15 cellular contexts compared by ENCODE assay signal in the genomic region with DNA sequence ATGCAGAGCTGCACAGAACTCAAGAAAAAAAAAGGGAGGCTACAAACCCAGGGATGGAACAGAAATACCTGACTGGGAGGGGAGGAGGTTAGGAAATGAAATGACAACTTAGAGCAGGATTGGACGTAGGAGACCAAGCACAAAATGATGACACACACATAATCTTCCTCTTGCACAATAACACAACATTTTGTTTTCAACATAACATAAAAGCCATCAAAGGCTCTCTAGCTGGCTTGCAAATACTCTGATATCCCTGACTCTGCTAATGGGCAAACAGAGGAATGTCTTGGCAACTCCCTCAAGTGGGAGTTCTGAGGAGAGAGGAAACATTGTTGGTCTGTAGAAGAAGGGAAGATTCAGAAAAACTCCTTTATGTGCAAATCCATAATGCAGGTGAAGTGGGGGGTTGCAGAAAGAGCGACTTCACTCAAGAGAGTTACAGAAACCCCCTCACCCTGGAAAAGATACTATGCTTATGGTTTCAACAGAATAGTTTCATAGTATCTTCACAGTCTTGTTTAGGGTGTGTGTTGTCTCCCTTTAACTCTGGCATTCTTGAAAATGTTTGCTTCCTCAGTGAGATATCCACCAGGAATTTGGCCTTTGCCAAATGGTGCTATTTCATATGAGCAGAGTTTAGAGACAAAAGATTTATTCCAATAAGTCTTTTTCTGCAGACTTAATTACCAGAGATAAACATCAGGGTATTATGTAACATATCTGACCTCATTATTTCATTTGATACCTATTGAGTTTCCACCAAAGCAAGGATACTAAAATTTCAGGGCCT. TPM values are rescaled to one million over a fixed set of nuclear protein-coding genes. Genes with fewer than 3 reads are reported as not detected.
DNase-seq lines count a peak whose midpoint lies in the region; ATAC-seq, FAIRE-seq and TF ChIP-seq lines count a peak whose summit lies in the region.
"Had no signal": no experiment of that assay in that cellular context is flagged by ENCODE, and none has a peak within 500 bp of the region (broad histone marks: within the 10 kb centered on the region; RNA-seq: fewer than 3 reads in every experiment).

No MANE protein-coding gene starts in this region.

- H3K4me3 Mint-ChIP-seq in nephron = no peak overlapping the region
- H3K4me3 Mint-ChIP-seq in stimulated activated memory B cell treated with anti-CD40 and anti-IgM and Interleukin-4, amounts not matched to agents 10 μg/mL and 1 μg/mL and 100 μg/mL, for 72 hours = no peak overlapping the region
- H3K4me3 Mint-ChIP-seq: activated naive CD8-positive, alpha-beta T cell treated with anti-CD3 and anti-CD28 coated beads, Interleukin-2, amount 50 U/mL, for 24 hours; CD14-positive monocyte; IgD-negative memory B cell had no signal

- no peaks in the 10 kb centered on the region for H3K27me3 ChIP-seq in endothelial cell of umbilical vein (ENCODE audit: control insufficient read depth in 2 of 2, insufficient read depth in 2 of 2, low read length in 2 of 2)

- peak overlapping the region; percentile 72 to 76 (median 75) for H3K27ac Mint-ChIP-seq in nephron
- H3K27ac Mint-ChIP-seq in stimulated activated memory B cell treated with anti-CD40 and anti-IgM and Interleukin-4, amounts not matched to agents 10 μg/mL and 1 μg/mL and 100 μg/mL, for 72 hours = no peak overlapping the region
- H3K27ac Mint-ChIP-seq: activated naive CD8-positive, alpha-beta T cell treated with anti-CD3 and anti-CD28 coated beads, Interleukin-2, amount 50 U/mL, for 24 hours; IgD-negative memory B cell had no signal

- CTCF ChIA-PET in endothelial cell of umbilical vein (lab: Charles Lee) = interaction anchor here (1.1 kb wide), 2 partner anchors 43 to 47 kb away, joined by 3 read pairs; no protein-coding TSS in a partner anchor

- H3K4me2 ChIP-seq in endothelial cell of umbilical vein (ENCODE audit: insufficient read depth, low read length) = no peak overlapping the region

- peaks cover 38% of the 10 kb centered on the region for H3K4me1 ChIP-seq in endothelial cell of umbilical vein (ENCODE audit: control insufficient read depth, extremely low read depth, insufficient read depth, low read length)

- FAIRE-seq in endothelial cell of umbilical vein (lab: Jason Lieb, UNC) = peak; percentile 37
- FAIRE-seq: H1 had no signal

- H3K9me3 ChIP-seq in endothelial cell of umbilical vein (replicated peaks; ENCODE audit: control insufficient read depth, insufficient read depth, low read length) = no peaks in the 10 kb centered on the region

- no peak overlapping the region for H2AFZ ChIP-seq in endothelial cell of umbilical vein (ENCODE audit: low read depth, low read length)

- peaks cover 30% of the 10 kb centered on the region for H3K4me1 Mint-ChIP-seq in nephron
- no peaks in the 10 kb centered on the region for H3K4me1 Mint-ChIP-seq in stimulated activated memory B cell treated with anti-CD40 and anti-IgM and Interleukin-4, amounts not matched to agents 10 μg/mL and 1 μg/mL and 100 μg/mL, for 72 hours

- H3K79me2 ChIP-seq in endothelial cell of umbilical vein (ENCODE audit: control insufficient read depth, insufficient read depth, low read length) = no peaks in the 10 kb centered on the region

- intact Hi-C loops in endothelial cell of umbilical vein (cut with micrococcal nuclease) = no loop called here

- no peak overlapping the region for H3K27ac ChIP-seq in endothelial cell of umbilical vein (ENCODE audit: insufficient read depth, low read depth, low read length)

- DNase-seq in AG09309 (ENCODE audit: low read depth) (peak; percentile 57), NB4 (ENCODE audit: low read depth) (peak; percentile 16), endothelial cell of umbilical vein (ENCODE audit: low read depth, low spot score) (no peak), NCI-H2081 (lab: John Stamatoyannopoulos, UW) (no peak), SKM-1 (lab: John Stamatoyannopoulos, UW; ENCODE audit: unreplicated experiment) (no peak)
- DNase-seq: activated naive CD8-positive, alpha-beta T cell treated with anti-CD3 and anti-CD28 coated beads, Interleukin-2, amount 50 U/mL, for 24 hours; NCI-H2029; nucleus accumbens; T-helper 9 cell had no signal

- TF ChIP-seq CTCF in AG09309 (IDR thresholded peaks at IDR 0.05; ENCODE audit: control insufficient read depth, insufficient read depth, low read depth, low read length, missing control alignments) (no peak), NB4 (IDR thresholded peaks at IDR 0.05; ENCODE audit: low read depth, low read length) (no peak), endothelial cell of umbilical vein (IDR thresholded peaks at IDR 0.05; ENCODE audit: extremely low read depth in 1 of 2, insufficient read depth in 1 of 2, low read depth in 1 of 2, low read length in 2 of 2) (no peak), nephron (IDR thresholded peaks at IDR 0.05; ENCODE audit: unreplicated experiment in 3 of 3) (no peak)

- H3K9me3 Mint-ChIP-seq in nephron = no peaks in the 10 kb centered on the region
- no peaks in the 10 kb centered on the region for H3K9me3 Mint-ChIP-seq in stimulated activated memory B cell treated with anti-CD40 and anti-IgM and Interleukin-4, amounts not matched to agents 10 μg/mL and 1 μg/mL and 100 μg/mL, for 72 hours
- H3K9me3 Mint-ChIP-seq: activated naive CD8-positive, alpha-beta T cell treated with anti-CD3 and anti-CD28 coated beads, Interleukin-2, amount 50 U/mL, for 24 hours; CD14-positive monocyte; IgD-negative memory B cell had no signal

- no peaks in the 10 kb centered on the region for H3K27me3 Mint-ChIP-seq in nephron (ENCODE audit: low read depth)
- H3K27me3 Mint-ChIP-seq in stimulated activated memory B cell treated with anti-CD40 and anti-IgM and Interleukin-4, amounts not matched to agents 10 μg/mL and 1 μg/mL and 100 μg/mL, for 72 hours = no peaks in the 10 kb centered on the region
- H3K27me3 Mint-ChIP-seq: activated naive CD8-positive, alpha-beta T cell treated with anti-CD3 and anti-CD28 coated beads, Interleukin-2, amount 50 U/mL, for 24 hours; IgD-negative memory B cell had no signal

- dilution Hi-C loops in endothelial cell of umbilical vein (cut with MboI; ENCODE audit: extremely low pct_ligation_motif_present, low sequenced_read_pairs) = no loop called here

- no peaks in the 10 kb centered on the region for H3K9me1 ChIP-seq in endothelial cell of umbilical vein (replicated peaks; ENCODE audit: control insufficient read depth, extremely low read depth, insufficient read depth, low read length)

- peaks cover 3 to 5% of the 10 kb centered on the region in 2 experiments for H3K36me3 ChIP-seq in endothelial cell of umbilical vein (ENCODE audit: control insufficient read depth in 2 of 2, extremely low read depth in 1 of 2, insufficient read depth in 2 of 2, low read length in 2 of 2)

- H3K36me3 Mint-ChIP-seq in nephron (ENCODE audit: low read depth) = peaks cover 22% of the 10 kb centered on the region
- H3K36me3 Mint-ChIP-seq in stimulated activated memory B cell treated with anti-CD40 and anti-IgM and Interleukin-4, amounts not matched to agents 10 μg/mL and 1 μg/mL and 100 μg/mL, for 72 hours = peaks cover 21% of the 10 kb centered on the region

- POLR2A ChIA-PET in endothelial cell of umbilical vein (lab: Charles Lee) = no interaction called here

- no peak for TF ChIP-seq POLR2A in NB4 (IDR thresholded peaks at IDR 0.05; ENCODE audit: extremely low read depth, insufficient read length)
- TF ChIP-seq POLR2A in endothelial cell of umbilical vein (IDR thresholded peaks at IDR 0.05; ENCODE audit: low read depth, low read length) = no peak

- no peak for ATAC-seq in GM18909 (IDR thresholded peaks at IDR 0.05; ENCODE audit: poor library complexity, unreplicated experiment)
- no peak for ATAC-seq in stimulated activated memory B cell treated with anti-CD40 and anti-IgM and Interleukin-4, amounts not matched to agents 10 μg/mL and 1 μg/mL and 100 μg/mL, for 72 hours
- ATAC-seq: activated naive CD8-positive, alpha-beta T cell treated with anti-CD3 and anti-CD28 coated beads, Interleukin-2, amount 50 U/mL, for 24 hours had no signal

- H4K20me1 ChIP-seq in endothelial cell of umbilical vein (replicated peaks; ENCODE audit: control insufficient read depth, extremely low read depth, insufficient read depth, low read length) = no peaks in the 10 kb centered on the region

- H3K9ac ChIP-seq in endothelial cell of umbilical vein (replicated peaks; ENCODE audit: extremely low read depth, insufficient read depth, low read length) = no peak overlapping the region

- H3K4me3 ChIP-seq in AG09309 (ENCODE audit: control insufficient read depth, low read depth, low read length) (no peak overlapping the region), NB4 (ENCODE audit: low read depth, low read length) (no peak overlapping the region), endothelial cell of umbilical vein (replicated peaks in 1 of 3; ENCODE audit: insufficient read depth in 1 of 3, low read depth in 1 of 3, low read length in 3 of 3) (no peak overlapping the region)

- BruUV-seq in endothelial cell of umbilical vein (replicated peaks; lab: Mats Ljungman, UMichigan) = no TSS peak

RNA-seq across cellular contexts. Expression of a gene that starts 43.8 kb away (rescaled TPM):
- 264 and 268 TPM in 2 replicates for total RNA-seq in endothelial cell of umbilical vein
- polyA plus RNA-seq in endothelial cell of umbilical vein = 208 and 209 TPM in 2 replicates
- polyA plus RNA-seq in endothelial cell of umbilical vein (2011; cell fraction: cytosol; rRNA removed) = 182 and 200 TPM in 2 replicates
- polyA plus RNA-seq in endothelial cell of umbilical vein (2011; cell fraction: nucleus; rRNA removed) = 302 and 337 TPM in 2 replicates
- polyA plus RNA-seq in endothelial cell of umbilical vein (2012) = 319 and 426 TPM in 2 replicates
- 357 and 369 TPM in 2 replicates for polyA minus RNA-seq in endothelial cell of umbilical vein
- polyA minus RNA-seq in endothelial cell of umbilical vein (2011; cell fraction: cytosol; rRNA and poly(A)+ RNA removed) = not detected
- 150 and 213 TPM in 2 replicates for polyA minus RNA-seq in endothelial cell of umbilical vein (2011; cell fraction: nucleus; rRNA and poly(A)+ RNA removed)

RNA-seq across cellular contexts. Expression of a gene that starts 57.1 kb away (rescaled TPM):
- total RNA-seq in endothelial cell of umbilical vein = 46.4 and 50.3 TPM in 2 replicates
- 67.2 and 87.1 TPM in 2 replicates for polyA plus RNA-seq in endothelial cell of umbilical vein
- polyA plus RNA-seq in endothelial cell of umbilical vein (2011; cell fraction: cytosol; rRNA removed) = 32.8 and 35.8 TPM in 2 replicates
- 120 and 158 TPM in 2 replicates for polyA plus RNA-seq in endothelial cell of umbilical vein (2011; cell fraction: nucleus; rRNA removed)
- 25.4 and 28.7 TPM in 2 replicates for polyA plus RNA-seq in endothelial cell of umbilical vein (2012)
- 221 and 264 TPM in 2 replicates for polyA minus RNA-seq in endothelial cell of umbilical vein
- 20.8 TPM for polyA minus RNA-seq in endothelial cell of umbilical vein (2011; cell fraction: cytosol; rRNA and poly(A)+ RNA removed)
- 133 and 153 TPM in 2 replicates for polyA minus RNA-seq in endothelial cell of umbilical vein (2011; cell fraction: nucleus; rRNA and poly(A)+ RNA removed)

RNA-seq across cellular contexts. Expression of a gene that starts 57.2 kb away (rescaled TPM):
- total RNA-seq in endothelial cell of umbilical vein = 57.8 and 58.2 TPM in 2 replicates
- 24.4 and 26.2 TPM in 2 replicates for polyA plus RNA-seq in endothelial cell of umbilical vein
- 51.1 and 51.3 TPM in 2 replicates for polyA plus RNA-seq in endothelial cell of umbilical vein (2011; cell fraction: cytosol; rRNA removed)
- 24.9 and 32.5 TPM in 2 replicates for polyA plus RNA-seq in endothelial cell of umbilical vein (2011; cell fraction: nucleus; rRNA removed)
- polyA plus RNA-seq in endothelial cell of umbilical vein (2012) = 51.4 and 70.1 TPM in 2 replicates
- 39.9 and 50.5 TPM in 2 replicates for polyA minus RNA-seq in endothelial cell of umbilical vein
- polyA minus RNA-seq in endothelial cell of umbilical vein (2011; cell fraction: cytosol; rRNA and poly(A)+ RNA removed) = 15.2 TPM
- polyA minus RNA-seq in endothelial cell of umbilical vein (2011; cell fraction: nucleus; rRNA and poly(A)+ RNA removed) = 10.0 and 19.0 TPM in 2 replicates

Comparison
In these comparisons a context has a peak if more than half of its experiments do, and no peak if none do; other contexts are left out.
1. DNase-seq: peak in AG09309 (single experiment) and NB4 (single experiment); none in endothelial cell of umbilical vein (single experiment), NCI-H2081 (0 of 2) and SKM-1 (single experiment).